ENCODE assay signal across 14 cellular contexts in genomic region chr1:228008391-228009115, GRCh38. TPM values are rescaled to one million over a fixed set of nuclear protein-coding genes. Genes with fewer than 3 reads are reported as not detected.
DNase-seq lines count a peak whose midpoint lies in the region; ATAC-seq lines count a peak whose summit lies in the region.
"Had no signal": no experiment of that assay in that cellular context is flagged by ENCODE, and none has a peak within 500 bp of the region (broad histone marks: within the 10 kb centered on the region; RNA-seq: fewer than 3 reads in every experiment).

No MANE protein-coding gene starts in this region.

- DNase-seq in activated CD4-positive, alpha-beta T cell treated with anti-CD3 and anti-CD28 coated beads, Interleukin-2, amount 10 ng/mL, durations not matched to agents 7 days and 5 days = no peak
- DNase-seq in activated CD4-positive, alpha-beta T cell treated with anti-CD3 and anti-CD28 coated beads, Interleukin-2, amount 50 U/mL, for 1 hour = no peak
- DNase-seq in NCI-H69 (lab: John Stamatoyannopoulos, UW) = peak; percentile 30
- peak in 1 of 2 donors; percentile 49 for DNase-seq in stimulated activated effector memory CD8-positive, alpha-beta T cell treated with anti-CD3 and anti-CD28 coated beads, Interleukin-12 subunit alpha, Interleukin-12 subunit beta, amount 100 ng/mL, for 72 hours (ENCODE audit: low spot score in 2 of 2)
- no peak for DNase-seq in NAMALWA (ENCODE audit: low spot score)
- no peak for DNase-seq in midbrain (lab: John Stamatoyannopoulos, UW)
- DNase-seq in GM23248 = no peak
- DNase-seq: DMS79 treated with DMSO at 0.1 percent for 48 hours, Kasumi-1 had no signal

- 2% methylated on average over 47 to 52 of the region's 52 CpGs for WGBS in GM23248 (ENCODE audit: low coverage in 1 of 2, low lambda C conversion rate in 2 of 2, missing lambda C conversion rate in 2 of 2), 2 experiments

- no peak overlapping the region for H2AFZ ChIP-seq in GM23248
- H2AFZ ChIP-seq: hepatocyte had no signal

- no peak overlapping the region for H3K9ac ChIP-seq in GM23248

- H3K4me1 ChIP-seq in GM23248 (ENCODE audit: insufficient read depth) = no peaks in the 10 kb centered on the region
- H3K4me1 ChIP-seq: right lobe of liver had no signal

- in situ Hi-C loops in GM23248 (cut with MboI) = no loop called here

- H3F3A ChIP-seq in GM23248 (ENCODE audit: insufficient read depth) = no peaks in the 10 kb centered on the region

- peaks cover 17% of the 10 kb centered on the region for H3K4me1 Mint-ChIP-seq in activated CD4-positive, alpha-beta T cell treated with anti-CD3 and anti-CD28 coated beads, Interleukin-2, amount 10 ng/mL, durations not matched to agents 7 days and 5 days
- peaks cover 14% of the 10 kb centered on the region for H3K4me1 Mint-ChIP-seq in stimulated activated effector memory CD8-positive, alpha-beta T cell treated with anti-CD3 and anti-CD28 coated beads, Interleukin-12 subunit alpha, Interleukin-12 subunit beta, amount 100 ng/mL, for 72 hours

- no peak overlapping the region for H3K4me2 ChIP-seq in GM23248 (ENCODE audit: unreplicated experiment)

- H3K36me3 Mint-ChIP-seq in activated CD4-positive, alpha-beta T cell treated with anti-CD3 and anti-CD28 coated beads, Interleukin-2, amount 10 ng/mL, durations not matched to agents 7 days and 5 days (ENCODE audit: low read depth) = no peaks in the 10 kb centered on the region
- peaks cover 5% of the 10 kb centered on the region for H3K36me3 Mint-ChIP-seq in stimulated activated effector memory CD8-positive, alpha-beta T cell treated with anti-CD3 and anti-CD28 coated beads, Interleukin-12 subunit alpha, Interleukin-12 subunit beta, amount 100 ng/mL, for 72 hours

- CTCF ChIA-PET in activated CD4-positive, alpha-beta T cell treated with anti-CD3 and anti-CD28 coated beads, Interleukin-2, amount 10 ng/mL, durations not matched to agents 7 days and 5 days (lab: Charles Lee) = no interaction called here

- H3K27ac ChIP-seq in GM23248 = no peak overlapping the region
- H3K27ac ChIP-seq: hepatocyte, right lobe of liver, thoracic aorta had no signal

- H3K27me3 Mint-ChIP-seq in activated CD4-positive, alpha-beta T cell treated with anti-CD3 and anti-CD28 coated beads, Interleukin-2, amount 10 ng/mL, durations not matched to agents 7 days and 5 days = peaks cover 64% of the 10 kb centered on the region

- H3K4me3 ChIP-seq in iPS-18c (ENCODE audit: insufficient read depth, low read depth, low read length) (peak overlapping the region; percentile 34), GM23248 (no peak overlapping the region)
- H3K4me3 ChIP-seq: hepatocyte, right lobe of liver, thoracic aorta had no signal

- H3K9me3 Mint-ChIP-seq in activated CD4-positive, alpha-beta T cell treated with anti-CD3 and anti-CD28 coated beads, Interleukin-2, amount 10 ng/mL, durations not matched to agents 7 days and 5 days = no peaks in the 10 kb centered on the region
- no peaks in the 10 kb centered on the region for H3K9me3 Mint-ChIP-seq in stimulated activated effector memory CD8-positive, alpha-beta T cell treated with anti-CD3 and anti-CD28 coated beads, Interleukin-12 subunit alpha, Interleukin-12 subunit beta, amount 100 ng/mL, for 72 hours

- H3K27me3 ChIP-seq in GM23248 (replicated peaks; ENCODE audit: insufficient read depth) = peaks cover 68% of the 10 kb centered on the region

- no peaks in the 10 kb centered on the region for H3K9me3 ChIP-seq in iPS-18c (ENCODE audit: control insufficient read depth, insufficient read depth, low read length)
- H3K9me3 ChIP-seq in GM23248 (ENCODE audit: low read depth) = no peaks in the 10 kb centered on the region
- H3K9me3 ChIP-seq: right lobe of liver, thoracic aorta had no signal

- no peaks in the 10 kb centered on the region for H3K9me2 ChIP-seq in GM23248 (ENCODE audit: insufficient read depth)

- no peaks in the 10 kb centered on the region for H3K36me3 ChIP-seq in GM23248 (ENCODE audit: low read depth)
- H3K36me3 ChIP-seq: right lobe of liver, thoracic aorta had no signal

- no peak for ATAC-seq in stimulated activated effector memory CD8-positive, alpha-beta T cell treated with anti-CD3 and anti-CD28 coated beads, Interleukin-12 subunit alpha, Interleukin-12 subunit beta, amount 100 ng/mL, for 72 hours
- ATAC-seq: right lobe of liver had no signal

- peak overlapping the region; percentile 12 for H3K4me3 Mint-ChIP-seq in activated CD4-positive, alpha-beta T cell treated with anti-CD3 and anti-CD28 coated beads, Interleukin-2, amount 10 ng/mL, durations not matched to agents 7 days and 5 days
- peak overlapping the region; percentile 32 for H3K4me3 Mint-ChIP-seq in stimulated activated effector memory CD8-positive, alpha-beta T cell treated with anti-CD3 and anti-CD28 coated beads, Interleukin-12 subunit alpha, Interleukin-12 subunit beta, amount 100 ng/mL, for 72 hours

- no peaks in the 10 kb centered on the region for H4K20me1 ChIP-seq in GM23248 (ENCODE audit: insufficient read depth)

- no peaks in the 10 kb centered on the region for H3K79me2 ChIP-seq in GM23248 (ENCODE audit: insufficient read depth)
- H3K79me2 ChIP-seq: hepatocyte had no signal

- POLR2A ChIA-PET in activated CD4-positive, alpha-beta T cell treated with anti-CD3 and anti-CD28 coated beads, Interleukin-2, amount 10 ng/mL, durations not matched to agents 7 days and 5 days (lab: Charles Lee) = no interaction called here

- H3K27ac Mint-ChIP-seq in activated CD4-positive, alpha-beta T cell treated with anti-CD3 and anti-CD28 coated beads, Interleukin-2, amount 10 ng/mL, durations not matched to agents 7 days and 5 days = no peak overlapping the region
- H3K27ac Mint-ChIP-seq in stimulated activated effector memory CD8-positive, alpha-beta T cell treated with anti-CD3 and anti-CD28 coated beads, Interleukin-12 subunit alpha, Interleukin-12 subunit beta, amount 100 ng/mL, for 72 hours = no peak overlapping the region

RNA-seq across cellular contexts. Expression of gene WNT3A, which starts 1.8 kb away (rescaled TPM):
- not detected for total RNA-seq in activated CD4-positive, alpha-beta T cell treated with anti-CD3 and anti-CD28 coated beads, Interleukin-2, amount 10 ng/mL, durations not matched to agents 7 days and 5 days
- total RNA-seq in GM23248 (2014; rRNA removed; shearing (Covaris generic)) = not detected in 2 replicates
- polyA plus RNA-seq in GM23248 (2016; fragmentation: Nextera tagmentation; extraction: Ambion mirVana) = not detected in 2 replicates
- total RNA-seq: right lobe of liver; T-helper 2 cell treated with Interferon-gamma antibody and Interleukin-4, amounts not matched to agents 100 ng/mL and 5 ng/mL, for 36 hours; thoracic aorta had no signal
- polyA plus RNA-seq: hepatocyte had no signal
